ENCODE assay signal across 12 cellular contexts in the genomic region with DNA sequence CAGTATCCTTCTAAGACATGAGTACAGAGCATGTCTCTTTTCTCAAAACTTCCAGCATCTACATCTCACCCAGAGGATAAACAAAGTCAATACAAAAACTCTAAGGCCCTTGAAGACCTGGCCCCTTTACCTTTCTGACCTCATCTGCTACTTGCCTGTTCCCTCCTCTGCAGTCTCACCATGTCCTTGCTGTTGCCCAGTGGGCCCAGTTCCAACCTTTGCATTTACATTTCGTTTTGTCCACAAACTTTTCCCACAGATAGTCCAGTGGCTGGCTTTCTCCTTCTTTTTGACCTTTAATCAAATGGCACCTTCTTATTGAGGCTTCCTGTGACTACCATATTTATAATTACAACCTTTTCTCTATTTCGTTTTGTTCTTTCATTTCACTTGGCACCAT. TPM values are rescaled to one million over a fixed set of nuclear protein-coding genes. Genes with fewer than 3 reads are reported as not detected.
DNase-seq lines count a peak whose midpoint lies in the region; ATAC-seq, FAIRE-seq and TF ChIP-seq lines count a peak whose summit lies in the region.
"Had no signal": no experiment of that assay in that cellular context is flagged by ENCODE, and none has a peak within 500 bp of the region (broad histone marks: within the 10 kb centered on the region; RNA-seq: fewer than 3 reads in every experiment).

No MANE protein-coding gene starts in this region.

- no peaks in the 10 kb centered on the region for H3K9me3 ChIP-seq in breast epithelium
- H3K9me3 ChIP-seq in keratinocyte (ENCODE audit: control insufficient read depth, low read depth, low read length): no peaks in the 10 kb centered on the region
- H3K9me3 ChIP-seq in vagina: no peaks in the 10 kb centered on the region
- H3K9me3 ChIP-seq: SJSA1 had no signal

- no peak overlapping the region for H3K9ac ChIP-seq in keratinocyte (ENCODE audit: control insufficient read depth, extremely low read depth, insufficient read depth, low read length)

- peaks cover 30% of the 10 kb centered on the region for H3K4me1 Mint-ChIP-seq in MCF 10A (ENCODE audit: insufficient read depth, unreplicated experiment)
- peaks cover 60% of the 10 kb centered on the region for H3K4me1 Mint-ChIP-seq in activated CD4-positive, alpha-beta memory T cell treated with anti-CD3 and anti-CD28 coated beads, Interleukin-2, amount 10 ng/mL, durations not matched to agents 7 days and 5 days

- H3K27ac ChIP-seq in breast epithelium: no peak overlapping the region
- no peak overlapping the region for H3K27ac ChIP-seq in keratinocyte (ENCODE audit: control insufficient read depth, insufficient read depth, low read length)
- H3K27ac ChIP-seq in vagina: no peak overlapping the region
- H3K27ac ChIP-seq: SJSA1 had no signal

- CTCF ChIA-PET in MCF 10A (lab: Yijun Ruan, JAX): interaction anchor here (0.6 to 4.2 kb wide), 7 partner anchors 8 to 1595 kb away, joined by 3 to 62 read pairs (median 4); no protein-coding TSS in a partner anchor
- CTCF ChIA-PET in activated CD4-positive, alpha-beta memory T cell treated with anti-CD3 and anti-CD28 coated beads, Interleukin-2, amount 10 ng/mL, durations not matched to agents 7 days and 5 days (lab: Charles Lee): interaction anchor here (0.8 to 3.1 kb wide), 3 partner anchors 12 to 31 kb away, joined by 3 to 7 read pairs (median 4); no protein-coding TSS in a partner anchor

- no peak for ATAC-seq in HG02759 (IDR thresholded peaks at IDR 0.05; ENCODE audit: unreplicated experiment)

- no peaks in the 10 kb centered on the region for H3K9me1 ChIP-seq in keratinocyte (ENCODE audit: control insufficient read depth, extremely low read depth, insufficient read depth, low read length)

- intact Hi-C loops in MCF 10A (cut with micrococcal nuclease) (no loop called here), breast epithelium (cut with DNase I; ENCODE audit: low total_unique reads) (no loop called here), vagina (cut with DNase I) (no loop called here)

- DNase-seq in MCF 10A (ENCODE audit: unreplicated experiment): no peak
- no peak for DNase-seq in breast epithelium (ENCODE audit: low spot score in 2 of 2)
- DNase-seq in activated CD4-positive, alpha-beta memory T cell treated with anti-CD3 and anti-CD28 coated beads, Interleukin-2, amount 10 ng/mL, durations not matched to agents 7 days and 5 days: no peak
- no peak for DNase-seq in keratinocyte (ENCODE audit: low read depth, low spot score)
- DNase-seq in vagina (ENCODE audit: extremely low spot score in 2 of 2): no peak
- no peak for DNase-seq in occipital lobe (lab: John Stamatoyannopoulos, UW)
- no peak for DNase-seq in superior temporal gyrus (ENCODE audit: extremely low spot score)
- DNase-seq: amniotic stem cell, COR-L47, NCI-H1105 treated with DMSO at 0.1 percent for 48 hours had no signal

- FAIRE-seq in keratinocyte (lab: Jason Lieb, UNC): no peak

- H2AFZ ChIP-seq in keratinocyte (ENCODE audit: control insufficient read depth, low read length): no peak overlapping the region

- no peaks in the 10 kb centered on the region for H3K36me3 ChIP-seq in breast epithelium
- no peaks in the 10 kb centered on the region for H3K36me3 ChIP-seq in keratinocyte (ENCODE audit: control insufficient read depth in 2 of 2, extremely low read depth in 1 of 2, insufficient read depth in 2 of 2, low read length in 2 of 2)
- H3K36me3 ChIP-seq in vagina: no peaks in the 10 kb centered on the region
- H3K36me3 ChIP-seq: SJSA1 had no signal

- TF ChIP-seq CTCF in MCF 10A (IDR thresholded peaks at IDR 0.05; ENCODE audit: unreplicated experiment) (no peak), breast epithelium (IDR thresholded peaks at IDR 0.05) (no peak), keratinocyte (optimal IDR thresholded peaks at IDR 0.05 in 1 of 3, IDR thresholded peaks at IDR 0.05 in 1 of 3, conservative IDR thresholded peaks at IDR 0.05 in 1 of 3; ENCODE audit: extremely low read depth in 1 of 3, insufficient read depth in 2 of 3, low read length in 3 of 3) (no peak), vagina (IDR thresholded peaks at IDR 0.05) (no peak)

- no peaks in the 10 kb centered on the region for H3K27me3 ChIP-seq in breast epithelium
- no peaks in the 10 kb centered on the region for H3K27me3 ChIP-seq in keratinocyte (ENCODE audit: control insufficient read depth, extremely low read depth, insufficient read depth, low read length)
- H3K27me3 ChIP-seq in vagina: no peaks in the 10 kb centered on the region
- H3K27me3 ChIP-seq: SJSA1 had no signal

- dilution Hi-C loops in keratinocyte (cut with MboI; ENCODE audit: extremely low pct_ligation_motif_present, low sequenced_read_pairs): no loop called here

- peak overlapping the region; percentile 86 for H3K4me2 ChIP-seq in keratinocyte (ENCODE audit: control insufficient read depth, extremely low read depth, insufficient read depth, low read depth, low read length)

- H3K4me3 ChIP-seq in breast epithelium (peak overlapping the region in 1 of 3 donors; percentile 82), keratinocyte (ENCODE audit: control insufficient read depth in 2 of 3, extremely low read depth in 1 of 3, insufficient read depth in 2 of 3, low read depth in 1 of 3, low read length in 3 of 3) (peak overlapping the region in 2 of 3 experiments; percentile 36 to 70), vagina (peak overlapping the region; percentile 57 to 90)
- H3K4me3 ChIP-seq: SJSA1 had no signal

- no peaks in the 10 kb centered on the region for H4K20me1 ChIP-seq in keratinocyte (ENCODE audit: control insufficient read depth, extremely low read depth, insufficient read depth, low read length)

- POLR2A ChIA-PET in MCF 10A (lab: Yijun Ruan, JAX): interaction anchor here (1.4 to 1.9 kb wide), 2 partner anchors 45 to 77 kb away, joined by 3 to 8 read pairs; no protein-coding TSS in a partner anchor
- POLR2A ChIA-PET in activated CD4-positive, alpha-beta memory T cell treated with anti-CD3 and anti-CD28 coated beads, Interleukin-2, amount 10 ng/mL, durations not matched to agents 7 days and 5 days (lab: Charles Lee): interaction anchor here (1.6 to 4.2 kb wide), 4 partner anchors 11 to 47 kb away, joined by 4 to 88 read pairs (median 8); a partner anchor contains a TSS

- peaks cover 23% of the 10 kb centered on the region for H3K79me2 ChIP-seq in keratinocyte (ENCODE audit: control insufficient read depth, insufficient read depth, low read length)

- peak overlapping the region; percentile 87 for H3K4me3 Mint-ChIP-seq in MCF 10A (ENCODE audit: unreplicated experiment)
- H3K4me3 Mint-ChIP-seq in activated CD4-positive, alpha-beta memory T cell treated with anti-CD3 and anti-CD28 coated beads, Interleukin-2, amount 10 ng/mL, durations not matched to agents 7 days and 5 days: peak overlapping the region; percentile 97

- no peaks in the 10 kb centered on the region for H3K27me3 Mint-ChIP-seq in MCF 10A (ENCODE audit: insufficient read depth, unreplicated experiment)
- no peaks in the 10 kb centered on the region for H3K27me3 Mint-ChIP-seq in activated CD4-positive, alpha-beta memory T cell treated with anti-CD3 and anti-CD28 coated beads, Interleukin-2, amount 10 ng/mL, durations not matched to agents 7 days and 5 days

- no TSS peak for BruUV-seq in MCF 10A (replicated peaks; lab: Mats Ljungman, UMichigan)

- no peak overlapping the region for H3K27ac Mint-ChIP-seq in MCF 10A (ENCODE audit: low read depth, unreplicated experiment)
- peak overlapping the region; percentile 99 for H3K27ac Mint-ChIP-seq in activated CD4-positive, alpha-beta memory T cell treated with anti-CD3 and anti-CD28 coated beads, Interleukin-2, amount 10 ng/mL, durations not matched to agents 7 days and 5 days

- H3K9me3 Mint-ChIP-seq in MCF 10A (ENCODE audit: unreplicated experiment): no peaks in the 10 kb centered on the region
- no peaks in the 10 kb centered on the region for H3K9me3 Mint-ChIP-seq in activated CD4-positive, alpha-beta memory T cell treated with anti-CD3 and anti-CD28 coated beads, Interleukin-2, amount 10 ng/mL, durations not matched to agents 7 days and 5 days

- TF ChIP-seq POLR2A in breast epithelium (IDR thresholded peaks at IDR 0.05) (no peak), vagina (IDR thresholded peaks at IDR 0.05) (no peak)

- peaks cover 16% of the 10 kb centered on the region for H3K36me3 Mint-ChIP-seq in MCF 10A (ENCODE audit: insufficient read depth, unreplicated experiment)
- peaks cover 48% of the 10 kb centered on the region for H3K36me3 Mint-ChIP-seq in activated CD4-positive, alpha-beta memory T cell treated with anti-CD3 and anti-CD28 coated beads, Interleukin-2, amount 10 ng/mL, durations not matched to agents 7 days and 5 days (ENCODE audit: low read depth)

- peaks cover 0 to 16% of the 10 kb centered on the region in 2 donors for H3K4me1 ChIP-seq in breast epithelium
- H3K4me1 ChIP-seq in keratinocyte (ENCODE audit: control insufficient read depth, extremely low read depth, insufficient read depth, low read length): peaks cover 37% of the 10 kb centered on the region
- peaks cover 28% of the 10 kb centered on the region for H3K4me1 ChIP-seq in vagina

RNA-seq across cellular contexts. Expression of a gene that starts 1.6 kb away (rescaled TPM):
- total RNA-seq in MCF 10A (2022): 10.1 and 12.2 TPM in 2 replicates
- 10 to 100 TPM; 37.4 to 46.4 (median 38.7) TPM for total RNA-seq in breast epithelium
- total RNA-seq in activated CD4-positive, alpha-beta memory T cell treated with anti-CD3 and anti-CD28 coated beads, Interleukin-2, amount 10 ng/mL, durations not matched to agents 7 days and 5 days: 10 to 100 TPM; 44.3 to 46.0 TPM
- polyA plus RNA-seq in keratinocyte: 8.7 to 13.9 TPM (median 10.8 TPM) in 3 replicates
- 6.4 TPM for polyA plus RNA-seq in keratinocyte (2011; ENCODE audit: low read depth)
- 5.2 and 9.7 TPM in 2 replicates for polyA plus RNA-seq in keratinocyte (2011; cell fraction: cytosol; rRNA removed)
- 13.7 and 16.6 TPM in 2 replicates for polyA plus RNA-seq in keratinocyte (2011; cell fraction: nucleus; rRNA removed)
- 6.3 and 9.0 TPM in 2 replicates for polyA plus RNA-seq in keratinocyte (2012; ENCODE audit: low replicate concordance)
- polyA minus RNA-seq in keratinocyte: 3.1 to 17.5 TPM (median 7.1 TPM) in 3 replicates
- 10.0 TPM for polyA minus RNA-seq in keratinocyte (2011; cell fraction: cytosol; rRNA and poly(A)+ RNA removed)
- 5.0 and 11.7 TPM in 2 replicates for polyA minus RNA-seq in keratinocyte (2011; cell fraction: nucleus; rRNA and poly(A)+ RNA removed)
- 16.9 TPM for total RNA-seq in vagina
- total RNA-seq in occipital lobe: 6.9 TPM

RNA-seq across cellular contexts. Expression of a gene that starts 1.8 kb away (rescaled TPM):
- total RNA-seq in MCF 10A (2022) (15.9 and 26.5 TPM in 2 replicates), breast epithelium (10 to 100 TPM in 1 of 3 donors, 1 to 10 TPM in 2; 7.8 to 13.6 (median 9.2) TPM), vagina (13.0 TPM), occipital lobe (41.0 TPM)
- 10 to 100 TPM; 17.1 to 18.8 TPM for total RNA-seq in activated CD4-positive, alpha-beta memory T cell treated with anti-CD3 and anti-CD28 coated beads, Interleukin-2, amount 10 ng/mL, durations not matched to agents 7 days and 5 days
- polyA plus RNA-seq in keratinocyte: 7.4 to 10.8 TPM (median 7.9 TPM) in 3 replicates
- polyA plus RNA-seq in keratinocyte (2011; ENCODE audit: low read depth): 5.2 TPM
- 3.2 and 7.5 TPM in 2 replicates for polyA plus RNA-seq in keratinocyte (2011; cell fraction: cytosol; rRNA removed)
- 6.6 and 9.1 TPM in 2 replicates for polyA plus RNA-seq in keratinocyte (2011; cell fraction: nucleus; rRNA removed)
- 3.1 and 6.9 TPM in 2 replicates for polyA plus RNA-seq in keratinocyte (2012; ENCODE audit: low replicate concordance)
- polyA minus RNA-seq in keratinocyte: 2.3 to 27.3 TPM (median 12.8 TPM) in 3 replicates
- polyA minus RNA-seq in keratinocyte (2011; cell fraction: cytosol; rRNA and poly(A)+ RNA removed): 6.5 TPM
- polyA minus RNA-seq in keratinocyte (2011; cell fraction: nucleus; rRNA and poly(A)+ RNA removed): 9.0 and 20.4 TPM in 2 replicates

RNA-seq across cellular contexts. Expression of a gene that starts 45.7 kb away (rescaled TPM):
- 104 and 105 TPM in 2 replicates for total RNA-seq in MCF 10A (2022)
- total RNA-seq in breast epithelium: 100 to 1,000 TPM in 1 of 3 donors, 10 to 100 TPM in 2; 73.6 to 102 (median 92.1) TPM
- total RNA-seq in activated CD4-positive, alpha-beta memory T cell treated with anti-CD3 and anti-CD28 coated beads, Interleukin-2, amount 10 ng/mL, durations not matched to agents 7 days and 5 days: 10 to 100 TPM; 29.1 to 33.6 TPM
- 81.4 to 167 TPM (median 96.2 TPM) in 3 replicates for polyA plus RNA-seq in keratinocyte
- polyA plus RNA-seq in keratinocyte (2011; ENCODE audit: low read depth): 139 TPM
- 85.2 and 182 TPM in 2 replicates for polyA plus RNA-seq in keratinocyte (2011; cell fraction: cytosol; rRNA removed)
- polyA plus RNA-seq in keratinocyte (2011; cell fraction: nucleus; rRNA removed): 45.1 and 50.5 TPM in 2 replicates
- polyA plus RNA-seq in keratinocyte (2012; ENCODE audit: low replicate concordance): 63.1 and 94.4 TPM in 2 replicates
- 12.9 to 112 TPM (median 49.8 TPM) in 3 replicates for polyA minus RNA-seq in keratinocyte
- 121 TPM for polyA minus RNA-seq in keratinocyte (2011; cell fraction: cytosol; rRNA and poly(A)+ RNA removed)
- 19.5 and 37.6 TPM in 2 replicates for polyA minus RNA-seq in keratinocyte (2011; cell fraction: nucleus; rRNA and poly(A)+ RNA removed)
- 71.0 TPM for total RNA-seq in vagina
- total RNA-seq in occipital lobe: 174 TPM
